Comparison of ENCODE assay signal across 14 cellular contexts in genomic region chr17:72432881-72433280, GRCh38.
DNase-seq lines count a peak whose midpoint lies in the region; TF ChIP-seq lines count a peak whose summit lies in the region.
"Had no signal": no experiment of that assay in that cellular context is flagged by ENCODE, and none has a peak within 500 bp of the region (broad histone marks: within the 10 kb centered on the region; RNA-seq: fewer than 3 reads in every experiment).

No MANE protein-coding gene starts in this region.

- no peak for TF ChIP-seq POLR2A in transverse colon (IDR thresholded peaks at IDR 0.05)

- 22 to 46% methylated on average over 3 to 4 of the region's 4 CpGs for WGBS in transverse colon (ENCODE audit: low coverage in 1 of 2), 2 donors

- DNase-seq in NCI-H2171 treated with DMSO at 0.1 percent for 48 hours (lab: John Stamatoyannopoulos, UW) = peak; percentile 71
- DNase-seq in NCI-H2171 (lab: John Stamatoyannopoulos, UW) = no peak
- DNase-seq in SJCRH30 = peak in 1 of 2 experiments; percentile 54
- DNase-seq in islet precursor cell = peak; percentile 58
- no peak for DNase-seq in transverse colon
- DNase-seq in NCI-H187 treated with DMSO at 0.1 percent for 48 hours (lab: John Stamatoyannopoulos, UW) = no peak
- DNase-seq in NCI-H2227 treated with DMSO at 0.1 percent for 48 hours (lab: John Stamatoyannopoulos, UW) = no peak
- no peak for DNase-seq in ecto neural progenitor cell (ENCODE audit: low spot score)
- DNase-seq: H7, Kasumi-1, NCI-H1930, NCI-H774, PC-3 had no signal

- intact Hi-C loops in transverse colon (cut with DNase I; ENCODE audit: low total_unique reads) = no loop called here

- H3K4me1 ChIP-seq in SJCRH30 = peaks cover 24% of the 10 kb centered on the region
- peaks cover 6 to 59% (median 31%) of the 10 kb centered on the region in 4 donors for H3K4me1 ChIP-seq in transverse colon

- H3K27ac ChIP-seq in SJCRH30 = peak overlapping the region; percentile 23; the same call in 1 of the 2 replicates
- peak overlapping the region; percentile 74 to 81 (median 76) for H3K27ac ChIP-seq in transverse colon
- H3K27ac ChIP-seq: BLaER1 had no signal

- TF ChIP-seq CTCF in transverse colon (IDR thresholded peaks at IDR 0.05) = no peak

- H3K27me3 ChIP-seq in SJCRH30 (no peaks in the 10 kb centered on the region), transverse colon (no peaks in the 10 kb centered on the region)
- H3K27me3 ChIP-seq: BLaER1 had no signal

- H3K9me3 ChIP-seq in SJCRH30 (replicated peaks) = no peaks in the 10 kb centered on the region
- H3K9me3 ChIP-seq in transverse colon = no peaks in the 10 kb centered on the region

- in situ Hi-C loops in transverse colon (cut with MboI; ENCODE audit: low pct_ligation_motif_present in 1 of 4, low pct_unique_long_range_greater_than_20kb in 1 of 4, low sequenced_read_pairs in 3 of 4) = loop anchor here in 1 of 4 donors (10.0 kb wide), 1 partner anchor 102 kb away; no protein-coding TSS in a partner anchor

- peak overlapping the region; percentile 16; the same call in 1 of the 2 replicates for H3K4me3 ChIP-seq in SJCRH30
- no peak overlapping the region for H3K4me3 ChIP-seq in transverse colon
- H3K4me3 ChIP-seq: BLaER1 had no signal

- no peaks in the 10 kb centered on the region for H3K36me3 ChIP-seq in SJCRH30
- no peaks in the 10 kb centered on the region for H3K36me3 ChIP-seq in transverse colon
- H3K36me3 ChIP-seq: BLaER1 had no signal

- no peak for TF ChIP-seq EP300 in transverse colon (IDR thresholded peaks at IDR 0.05; ENCODE audit: low read depth)

Comparison
In these comparisons a context has a peak if more than half of its experiments do, and no peak if none do; other contexts are left out.
1. DNase-seq: peak in NCI-H2171 treated with DMSO at 0.1 percent for 48 hours (single experiment) and islet precursor cell (single experiment); none in NCI-H2171 (single experiment), transverse colon (single experiment), NCI-H187 treated with DMSO at 0.1 percent for 48 hours (single experiment), NCI-H2227 treated with DMSO at 0.1 percent for 48 hours (single experiment) and ecto neural progenitor cell (single experiment).